In genomic region chr10:76732306-76732705, GRCh38 we compare ENCODE assay signal across 29 cellular contexts.
"Had no signal": no experiment of that assay in that cellular context is flagged by ENCODE, and none has a peak within 500 bp of the region (broad histone marks: within the 10 kb centered on the region; RNA-seq: fewer than 3 reads in every experiment).

No MANE protein-coding gene starts in this region.

- H3K4me2 ChIP-seq: neural progenitor cell had no signal

- H3K79me2 ChIP-seq: parathyroid adenoma had no signal

- H3K27me3 Mint-ChIP-seq: stimulated activated naive B cell treated with anti-CD40 and anti-IgM and Interleukin-4, amounts not matched to agents 10 μg/mL and 1 μg/mL and 100 μg/mL, for 72 hours; stimulated activated naive CD8-positive, alpha-beta T cell treated with anti-CD3 and anti-CD28 coated beads, Interleukin-15, Interleukin-2, amounts not matched to agents 100 ng/mL and 50 ng/mL, for 24 hours had no signal

- H3K9me3 ChIP-seq: ovary, psoas muscle, right lobe of liver, sigmoid colon, suprapubic skin, testis, tibial artery, transverse colon, upper lobe of right lung, uterus had no signal

- H3K36me3 ChIP-seq: neural progenitor cell, ovary, right lobe of liver, sigmoid colon, suprapubic skin, tibial artery, transverse colon, upper lobe of right lung, uterus had no signal

- H3K4me1 ChIP-seq: parathyroid adenoma, psoas muscle, right lobe of liver, sigmoid colon, suprapubic skin, testis, tibial artery, transverse colon, upper lobe of right lung, uterus had no signal

- H3K9ac ChIP-seq: neural progenitor cell, parathyroid adenoma had no signal

- H3K4me1 Mint-ChIP-seq: stimulated activated naive B cell treated with anti-CD40 and anti-IgM and Interleukin-4, amounts not matched to agents 10 μg/mL and 1 μg/mL and 100 μg/mL, for 72 hours had no signal

- H3K4me3 ChIP-seq: neural progenitor cell, ovary, psoas muscle, right lobe of liver, sigmoid colon, suprapubic skin, testis, tibial artery, transverse colon, upper lobe of right lung, uterus had no signal

- H2AFZ ChIP-seq: neural progenitor cell, parathyroid adenoma had no signal

- H3K27ac ChIP-seq: neural progenitor cell, ovary, parathyroid adenoma, psoas muscle, right lobe of liver, sigmoid colon, suprapubic skin, testis, tibial artery, transverse colon, upper lobe of right lung, uterus had no signal

- DNase-seq: naive thymus-derived CD4-positive, alpha-beta T cell; natural killer cell; occipital lobe; ovary; psoas muscle; right cardiac atrium; right lobe of liver; sigmoid colon; small intestine; stimulated activated CD4-positive, alpha-beta T cell treated with anti-CD3 and anti-CD28 coated beads, Interleukin-15, amount 100 ng/mL, for 24 hours; stimulated activated CD4-positive, alpha-beta T cell treated with anti-CD3 and anti-CD28 coated beads, Interleukin-2, amount 100 ng/mL, for 24 hours; stimulated activated CD4-positive, alpha-beta T cell treated with anti-CD3 and anti-CD28 coated beads, Interleukin-2, amount 100 ng/mL, for 48 hours; stimulated activated CD4-positive, alpha-beta T cell treated with anti-CD3 and anti-CD28 coated beads, Interleukin-4, amount 100 ng/mL, for 24 hours; stimulated activated naive B cell treated with anti-CD40 and anti-IgM and Interleukin-4, amounts not matched to agents 10 μg/mL and 1 μg/mL and 100 μg/mL, for 72 hours; stimulated activated naive CD4-positive, alpha-beta T cell treated with Interleukin-2 at 50 U/mL for 16 hours; substantia nigra; testis; tibial artery; transverse colon; upper lobe of right lung; uterus had no signal

- H3K27ac Mint-ChIP-seq: naive thymus-derived CD4-positive, alpha-beta T cell; natural killer cell; nephron; neural progenitor cell; progenitor cell of endocrine pancreas; stimulated activated effector memory CD8-positive, alpha-beta T cell treated with anti-CD3 and anti-CD28 coated beads, Interleukin-12 subunit alpha, Interleukin-12 subunit beta, amount 100 ng/mL, for 72 hours; stimulated activated naive B cell treated with anti-CD40 and anti-IgM and Interleukin-4, amounts not matched to agents 10 μg/mL and 1 μg/mL and 100 μg/mL, for 72 hours; stimulated activated naive CD8-positive, alpha-beta T cell treated with anti-CD3 and anti-CD28 coated beads, Interleukin-15, Interleukin-2, amounts not matched to agents 100 ng/mL and 50 ng/mL, for 24 hours; type B pancreatic cell had no signal

- H3K27me3 ChIP-seq: neural progenitor cell, ovary, right lobe of liver, sigmoid colon, suprapubic skin, testis, tibial artery, transverse colon, upper lobe of right lung, uterus had no signal

- H3K4me3 Mint-ChIP-seq: naive thymus-derived CD4-positive, alpha-beta T cell; natural killer cell; nephron; neural progenitor cell; stimulated activated effector memory CD8-positive, alpha-beta T cell treated with anti-CD3 and anti-CD28 coated beads, Interleukin-12 subunit alpha, Interleukin-12 subunit beta, amount 100 ng/mL, for 72 hours; stimulated activated naive B cell treated with anti-CD40 and anti-IgM and Interleukin-4, amounts not matched to agents 10 μg/mL and 1 μg/mL and 100 μg/mL, for 72 hours; stimulated activated naive CD8-positive, alpha-beta T cell treated with anti-CD3 and anti-CD28 coated beads, Interleukin-15, Interleukin-2, amounts not matched to agents 100 ng/mL and 50 ng/mL, for 24 hours; type B pancreatic cell had no signal

- ATAC-seq: naive thymus-derived CD4-positive, alpha-beta T cell; natural killer cell; psoas muscle; right cardiac atrium; right lobe of liver; stimulated activated effector memory CD8-positive, alpha-beta T cell treated with anti-CD3 and anti-CD28 coated beads, Interleukin-12 subunit alpha, Interleukin-12 subunit beta, amount 100 ng/mL, for 72 hours; stimulated activated naive B cell treated with anti-CD40 and anti-IgM and Interleukin-4, amounts not matched to agents 10 μg/mL and 1 μg/mL and 100 μg/mL, for 72 hours; upper lobe of right lung had no signal
